ENCODE assay signal across 25 cellular contexts in the genomic region with DNA sequence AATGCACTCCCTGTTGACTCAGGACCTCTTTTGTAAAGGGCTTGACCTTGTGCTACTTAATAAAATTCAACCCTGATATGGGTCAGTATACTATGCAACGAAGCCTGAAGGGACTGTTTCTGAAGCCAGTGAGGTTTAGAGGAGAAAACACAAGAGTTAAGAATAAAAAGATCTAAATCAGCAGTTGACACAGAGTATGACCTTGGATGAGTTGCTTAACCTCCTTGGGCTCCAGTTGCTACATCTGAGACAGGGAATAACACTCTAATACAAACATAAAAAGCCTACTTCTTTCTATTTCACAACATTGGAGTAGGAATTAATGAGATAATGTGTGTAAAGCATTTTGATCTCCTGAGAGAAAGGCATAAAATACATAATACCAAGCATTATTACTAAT.
DNase-seq lines count a peak whose midpoint lies in the region; TF ChIP-seq lines count a peak whose summit lies in the region.
"Had no signal": no experiment of that assay in that cellular context is flagged by ENCODE, and none has a peak within 500 bp of the region (broad histone marks: within the 10 kb centered on the region; RNA-seq: fewer than 3 reads in every experiment).

No MANE protein-coding gene starts in this region.

- H3K4me1 ChIP-seq in adrenal gland (replicated peaks in 1 of 2), result peaks cover 4 to 13% of the 10 kb centered on the region in 2 donors
- H3K4me1 ChIP-seq: SJSA1 had no signal

- peaks cover 37% of the 10 kb centered on the region for H3K4me1 Mint-ChIP-seq in neural crest cell
- H3K4me1 Mint-ChIP-seq: B cell had no signal

- H3K27ac Mint-ChIP-seq in neural crest cell (ENCODE audit: unreplicated experiment), result peak overlapping the region; percentile 10
- H3K27ac Mint-ChIP-seq: B cell; CD8-positive, alpha-beta T cell had no signal

- intact Hi-C loops in adrenal gland (cut with DNase I), result no loop called here

- peaks cover 7% of the 10 kb centered on the region for H3K36me3 Mint-ChIP-seq in neural crest cell (ENCODE audit: low read depth)
- H3K36me3 Mint-ChIP-seq: CD8-positive, alpha-beta T cell had no signal

- no peak for TF ChIP-seq POLR2A in adrenal gland (IDR thresholded peaks at IDR 0.05)

- no peaks in the 10 kb centered on the region for H3K27me3 ChIP-seq in adrenal gland
- H3K27me3 ChIP-seq: SJSA1 had no signal

- peak overlapping the region in 3 of 5 donors; percentile 0 to 24 (median 5) for H3K27ac ChIP-seq in adrenal gland
- H3K27ac ChIP-seq: C4-2B, HL-60, PC-9, SJSA1 had no signal

- peaks cover 10% of the 10 kb centered on the region for H3K9me3 Mint-ChIP-seq in neural crest cell

- WGBS in adrenal gland, 4 donors, result 10 to 33% (median 14%) methylated on average over 1 of the region's 1 CpG

- no peaks in the 10 kb centered on the region for H3K27me3 Mint-ChIP-seq in neural crest cell (ENCODE audit: low read depth)
- H3K27me3 Mint-ChIP-seq: B cell had no signal

- H3K36me3 ChIP-seq in adrenal gland (replicated peaks in 1 of 2), result no peaks in the 10 kb centered on the region
- H3K36me3 ChIP-seq: HAP-1, SJSA1 had no signal

- peak overlapping the region; percentile 33 for H3K4me3 Mint-ChIP-seq in neural crest cell
- H3K4me3 Mint-ChIP-seq: B cell; CD8-positive, alpha-beta T cell had no signal

- DNase-seq in adrenal gland (peak; percentile 14 to 68 (median 48)), fibroblast of villous mesenchyme (ENCODE audit: low read depth) (peak; percentile 3), neural crest cell (ENCODE audit: low read depth, low spot score) (no peak), COLO668 (lab: John Stamatoyannopoulos, UW; ENCODE audit: unreplicated experiment) (no peak), D341Med (ENCODE audit: low spot score) (no peak), GM03348 (ENCODE audit: low spot score) (no peak), OCI-M1 (lab: John Stamatoyannopoulos, UW) (no peak)
- DNase-seq: CD8-positive, alpha-beta T cell; DMS79 treated with DMSO at 0.1 percent for 48 hours; GF-D8; GOT3; Karpas-422; NCI-H1092 treated with DMSO at 0.1 percent for 48 hours; NCI-H1436 treated with DMSO at 0.1 percent for 48 hours; NCI-H187 treated with DMSO at 0.1 percent for 48 hours; NCI-H446; NCI-H524 treated with DMSO at 0.1 percent for 48 hours; NCI-H774; NK-92 treated with Interleukin-12 subunit alpha and Interleukin-12 subunit beta, amount 100 ng/mL, for 24 hours; PC-9 had no signal

- H3K9me3 ChIP-seq in adrenal gland (replicated peaks in 1 of 3), result no peaks in the 10 kb centered on the region
- H3K9me3 ChIP-seq: HAP-1, SJSA1 had no signal

- TF ChIP-seq CTCF in adrenal gland (IDR thresholded peaks at IDR 0.05), result no peak
- TF ChIP-seq CTCF in fibroblast of villous mesenchyme (IDR thresholded peaks at IDR 0.05; ENCODE audit: insufficient read depth, low read depth, low read length), result no peak
- no peak for TF ChIP-seq CTCF in neural crest cell (conservative IDR thresholded peaks at IDR 0.05)

- H3K4me3 ChIP-seq in adrenal gland (no peak overlapping the region), fibroblast of villous mesenchyme (ENCODE audit: low read depth, low read length) (no peak overlapping the region)
- H3K4me3 ChIP-seq: HAP-1, PC-9, SJSA1 had no signal

Comparison
In these comparisons a context has a peak if more than half of its experiments do, and no peak if none do; other contexts are left out.
1. DNase-seq: peak in adrenal gland (7 of 7) and fibroblast of villous mesenchyme (single experiment); none in neural crest cell (single experiment), COLO668 (single experiment), D341Med (single experiment), GM03348 (single experiment) and OCI-M1 (single experiment).